Comparison of ENCODE assay signal across 12 cellular contexts in the genomic region with DNA sequence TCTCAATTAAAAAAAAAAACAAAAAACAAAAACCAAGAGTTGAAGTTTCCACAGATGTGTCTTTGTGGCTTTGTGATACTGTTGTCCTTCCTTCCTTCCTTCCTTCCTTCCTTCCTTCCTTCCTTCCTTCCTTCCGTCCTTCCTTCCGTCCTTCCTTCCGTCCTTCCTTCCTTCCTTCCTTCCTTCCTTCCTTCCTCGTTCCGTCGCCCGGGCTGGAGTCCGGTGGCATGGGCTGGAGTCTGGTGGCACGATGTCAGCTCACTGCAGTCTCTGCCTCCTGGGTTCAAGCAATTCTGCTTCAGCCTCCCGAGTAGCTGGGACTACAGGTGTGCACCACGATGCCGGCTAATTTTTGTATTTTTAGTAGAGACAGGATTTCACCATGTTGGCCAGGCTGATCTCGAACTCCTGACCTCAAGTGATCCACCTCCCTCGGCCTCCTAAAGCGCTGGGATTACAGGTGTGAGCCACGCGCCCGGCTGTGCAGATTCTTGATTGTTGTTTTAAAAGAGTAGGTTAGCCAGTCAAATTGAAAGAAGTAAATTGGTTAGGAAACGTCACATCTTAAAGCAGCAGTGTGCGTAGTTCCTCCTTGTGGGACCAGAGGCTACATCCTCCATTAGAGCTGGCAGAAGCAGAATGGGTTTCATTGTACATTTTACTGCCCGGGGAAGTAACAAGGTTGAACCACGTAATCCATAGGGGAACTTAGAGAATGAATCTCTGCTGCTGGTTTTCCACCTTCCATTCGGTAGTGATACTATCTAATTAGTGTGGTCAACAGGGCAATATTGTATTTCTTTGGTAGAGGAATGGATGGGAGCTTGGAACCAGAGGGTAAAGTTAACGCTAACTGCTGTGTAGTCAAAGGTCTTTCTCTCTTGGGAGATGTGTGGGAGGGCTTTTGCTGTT. TPM values are rescaled to one million over a fixed set of nuclear protein-coding genes. Genes with fewer than 3 reads are reported as not detected.
DNase-seq lines count a peak whose midpoint lies in the region; ATAC-seq and TF ChIP-seq lines count a peak whose summit lies in the region.
"Had no signal": no experiment of that assay in that cellular context is flagged by ENCODE, and none has a peak within 500 bp of the region (broad histone marks: within the 10 kb centered on the region; RNA-seq: fewer than 3 reads in every experiment).

No MANE protein-coding gene starts in this region.

- H3K9me3 Mint-ChIP-seq in activated naive CD8-positive, alpha-beta T cell (ENCODE audit: low read depth) = no peaks in the 10 kb centered on the region

- H3K36me3 ChIP-seq in BLaER1 (peaks cover 89% of the 10 kb centered on the region), ascending aorta (peaks cover 20 to 40% of the 10 kb centered on the region in 2 donors), GM23248 (ENCODE audit: low read depth) (peaks cover 21% of the 10 kb centered on the region; the same call in 1 of the 2 replicates)

- H3K27me3 Mint-ChIP-seq in activated naive CD8-positive, alpha-beta T cell = no peaks in the 10 kb centered on the region

- H3K9me3 ChIP-seq in BLaER1 (no peaks in the 10 kb centered on the region; the same call in 1 of the 2 replicates), ascending aorta (no peaks in the 10 kb centered on the region), GM23248 (ENCODE audit: low read depth) (no peaks in the 10 kb centered on the region)
- H3K9me3 ChIP-seq: tibial artery had no signal

- H3K4me1 Mint-ChIP-seq in activated naive CD8-positive, alpha-beta T cell (ENCODE audit: low read depth) = peaks cover 63% of the 10 kb centered on the region

- H3K27ac ChIP-seq in BLaER1 (0 out of 2 replicates have a peak overlapping the region, but pooled peaks have one; percentile 24), ascending aorta (peak overlapping the region in 1 of 2 donors; percentile 71), GM23248 (no peak overlapping the region; the same call in 1 of the 2 replicates)

- TF ChIP-seq POLR2A in erythroblast (IDR thresholded peaks at IDR 0.05; ENCODE audit: low read length) = no peak

- peak overlapping the region; percentile 36; the same call in 1 of the 2 replicates for H3K4me2 ChIP-seq in BLaER1
- H3K4me2 ChIP-seq in GM23248 (ENCODE audit: unreplicated experiment) = no peak overlapping the region

- no peak for TF ChIP-seq CTCF in ascending aorta (IDR thresholded peaks at IDR 0.05)

- peak overlapping the region; percentile 73 for H3K27ac Mint-ChIP-seq in activated naive CD8-positive, alpha-beta T cell

- H4K20me1 ChIP-seq in BLaER1 = peaks cover 100% of the 10 kb centered on the region
- H4K20me1 ChIP-seq in GM23248 (ENCODE audit: insufficient read depth) = peaks cover 70% of the 10 kb centered on the region

- no peaks in the 10 kb centered on the region for H3K36me3 Mint-ChIP-seq in activated naive CD8-positive, alpha-beta T cell

- H2AFZ ChIP-seq in GM23248 = no peak overlapping the region

- peaks cover 23% of the 10 kb centered on the region for H3F3A ChIP-seq in GM23248 (ENCODE audit: insufficient read depth)

- DNase-seq in erythroblast (lab: John Stamatoyannopoulos, UW) = no peak
- DNase-seq in iPS-NIHi7 (ENCODE audit: extremely low spot score) = no peak
- DNase-seq in ascending aorta (ENCODE audit: low spot score in 2 of 2) = no peak
- DNase-seq in GM23248 = no peak
- DNase-seq: central memory CD4-positive, alpha-beta T cell; GDM1 had no signal

- no peaks in the 10 kb centered on the region for H3K9me2 ChIP-seq in GM23248 (ENCODE audit: insufficient read depth)

- in situ Hi-C loops in GM23248 (cut with MboI) = no loop called here

- intact Hi-C loops in ascending aorta (cut with DNase I) = no loop called here

- WGBS in GM23248 (ENCODE audit: low coverage in 1 of 2, low lambda C conversion rate in 2 of 2, missing lambda C conversion rate in 2 of 2), 2 experiments = 92 to 96% methylated on average over 19 to 24 of the region's 24 CpGs

- H3K4me3 ChIP-seq in BLaER1 (no peak overlapping the region), ascending aorta (no peak overlapping the region), GM23248 (no peak overlapping the region)
- H3K4me3 ChIP-seq: tibial artery had no signal

- H3K9ac ChIP-seq in BLaER1 (no peak overlapping the region), GM23248 (no peak overlapping the region)

- ATAC-seq in GM18909 (IDR thresholded peaks at IDR 0.05; ENCODE audit: poor library complexity, unreplicated experiment) (peak; percentile 87), HG02981 (IDR thresholded peaks at IDR 0.05; ENCODE audit: unreplicated experiment) (peak; percentile 89)
- ATAC-seq: Panc1 had no signal

- peaks cover 54% of the 10 kb centered on the region for H3K4me1 ChIP-seq in BLaER1
- peaks cover 9 to 41% of the 10 kb centered on the region in 2 donors for H3K4me1 ChIP-seq in ascending aorta
- peaks cover 24% of the 10 kb centered on the region for H3K4me1 ChIP-seq in GM23248 (ENCODE audit: insufficient read depth)

- H3K27me3 ChIP-seq in BLaER1 = no peaks in the 10 kb centered on the region
- H3K27me3 ChIP-seq in ascending aorta = no peaks in the 10 kb centered on the region
- H3K27me3 ChIP-seq in GM23248 (replicated peaks; ENCODE audit: insufficient read depth) = no peaks in the 10 kb centered on the region
- H3K27me3 ChIP-seq: tibial artery had no signal

- H3K4me3 Mint-ChIP-seq in activated naive CD8-positive, alpha-beta T cell = peak overlapping the region; percentile 49

- peaks cover 100% of the 10 kb centered on the region for H3K79me2 ChIP-seq in GM23248 (ENCODE audit: insufficient read depth)

RNA-seq across cellular contexts. Expression of a gene that starts 20.6 kb away (rescaled TPM):
- 79.1 TPM for total RNA-seq in ascending aorta
- 139 and 149 TPM in 2 replicates for total RNA-seq in GM23248 (2014; rRNA removed; shearing (Covaris generic))
- 187 and 195 TPM in 2 replicates for polyA plus RNA-seq in GM23248 (2016; fragmentation: Nextera tagmentation; extraction: Ambion mirVana)
